1 cellular context compared by ENCODE assay signal in genomic region chr1:53196485-53197271, GRCh38.
A peak's percentile ranks its signal among the peaks of the same experiment; 100 is the strongest.
TF ChIP-seq lines count a peak whose summit lies in the region.

CPT2 (plus strand) TSS chr1:53196824; CDS start chr1:53196944, 120 bp downstream.

TF ChIP-seq in HepG2, 621 proteins besides CTCF, POLR2A, EP300 and RAD21 (continued from another document and continues in another):
- TF ChIP-seq E2F1 (CRISPR knock-in tag; IDR thresholded peaks at IDR 0.05) (peak; percentile 77), SPEN (CRISPR knock-in tag; IDR thresholded peaks at IDR 0.05; ENCODE audit: low read depth) (peak; percentile 20; the same call in 1 of the 2 replicates), ZNF567 (CRISPR knock-in tag; IDR thresholded peaks at IDR 0.05; ENCODE audit: borderline replicate concordance) (0 out of 2 replicates have a peak, but pooled peaks have one; percentile 59), NR2F6 (IDR thresholded peaks at IDR 0.05) (peak; percentile 19; the same call in 1 of the 2 replicates), NR2F6 (CRISPR knock-in tag; IDR thresholded peaks at IDR 0.05) (no peak), E2F5 (CRISPR knock-in tag; conservative IDR thresholded peaks at IDR 0.05) (peak; percentile 28; the same call in 1 of the 2 replicates), RCOR2 (CRISPR knock-in tag; IDR thresholded peaks at IDR 0.05) (0 out of 2 replicates have a peak, but pooled peaks have one; percentile 58), MAZ (IDR thresholded peaks at IDR 0.05; ENCODE audit: borderline replicate concordance, low read depth, low read length) (peak; percentile 56; the same call in 1 of the 2 replicates), MAZ (CRISPR knock-in tag; IDR thresholded peaks at IDR 0.05; ENCODE audit: low read depth) (peak; percentile 56; the same call in 1 of the 2 replicates), ZNF772 (CRISPR knock-in tag; IDR thresholded peaks at IDR 0.05) (no peak; the same call in 1 of the 2 replicates), CHD4 (IDR thresholded peaks at IDR 0.05; ENCODE audit: borderline replicate concordance, low read length) (peak; percentile 67; the same call in 1 of the 2 replicates), TAF15 (IDR thresholded peaks at IDR 0.05; ENCODE audit: low read depth, low read length, poor library complexity, severe bottlenecking) (peak; percentile 53), SNAI1 (CRISPR knock-in tag; IDR thresholded peaks at IDR 0.05; ENCODE audit: borderline replicate concordance) (no peak), REPIN1 (CRISPR knock-in tag; IDR thresholded peaks at IDR 0.05; ENCODE audit: borderline replicate concordance, low read depth) (no peak), ZNF607 (CRISPR knock-in tag; IDR thresholded peaks at IDR 0.05; ENCODE audit: borderline replicate concordance) (peak; percentile 80; the same call in 1 of the 2 replicates), YY1 (IDR thresholded peaks at IDR 0.05; ENCODE audit: insufficient read depth, insufficient replicate concordance, low read depth, low read length) (peak; percentile 53), SRF (IDR thresholded peaks at IDR 0.05; ENCODE audit: low read depth, low read length) (peak; percentile 71), SRSF1 (optimal IDR thresholded peaks at IDR 0.05; ENCODE audit: low read depth, low read length) (peak; percentile 90), ZFY (CRISPR knock-in tag; IDR thresholded peaks at IDR 0.05) (peak; percentile 90), NONO (IDR thresholded peaks at IDR 0.05) (no peak), NONO (CRISPR knock-in tag; conservative IDR thresholded peaks at IDR 0.05) (0 out of 2 replicates have a peak, but pooled peaks have one; percentile 56), ZNF652 (CRISPR knock-in tag; IDR thresholded peaks at IDR 0.05; ENCODE audit: borderline replicate concordance, low read depth) (0 out of 2 replicates have a peak, but pooled peaks have one; percentile 27), HNRNPK (IDR thresholded peaks at IDR 0.05; ENCODE audit: low read depth, low read length, poor library complexity, severe bottlenecking) (peak; percentile 8), MIXL1 (CRISPR knock-in tag; IDR thresholded peaks at IDR 0.05) (0 out of 2 replicates have a peak, but pooled peaks have one; percentile 9), CSRNP2 (CRISPR knock-in tag; conservative IDR thresholded peaks at IDR 0.05; ENCODE audit: low read depth) (no peak), NR2C2 (CRISPR knock-in tag; IDR thresholded peaks at IDR 0.05; ENCODE audit: borderline replicate concordance) (peak; percentile 8; the same call in 1 of the 2 replicates), PHF20 (CRISPR knock-in tag; IDR thresholded peaks at IDR 0.05) (peak; percentile 74), ATF2 (CRISPR knock-in tag; IDR thresholded peaks at IDR 0.05) (0 out of 2 replicates have a peak, but pooled peaks have one; percentile 19), ZNF556 (CRISPR knock-in tag; IDR thresholded peaks at IDR 0.05; ENCODE audit: borderline replicate concordance) (no peak), ZNF766 (CRISPR knock-in tag; IDR thresholded peaks at IDR 0.05; ENCODE audit: borderline replicate concordance) (0 out of 2 replicates have a peak, but pooled peaks have one; percentile 55), GABPB1 (CRISPR knock-in tag; IDR thresholded peaks at IDR 0.05) (peak; percentile 93), ZKSCAN8 (CRISPR knock-in tag; IDR thresholded peaks at IDR 0.05; ENCODE audit: borderline replicate concordance) (peak; percentile 16; the same call in 1 of the 2 replicates), GFI1 (CRISPR knock-in tag; IDR thresholded peaks at IDR 0.05; ENCODE audit: borderline replicate concordance) (peak; percentile 46; the same call in 1 of the 2 replicates), FOXP1 (IDR thresholded peaks at IDR 0.05) (no peak), FOXP1 (CRISPR knock-in tag; IDR thresholded peaks at IDR 0.05) (0 out of 2 replicates have a peak, but pooled peaks have one; percentile 1), ESRRA (CRISPR knock-in tag; IDR thresholded peaks at IDR 0.05; ENCODE audit: low read depth) (peak; percentile 41; the same call in 1 of the 2 replicates), CREB1 (IDR thresholded peaks at IDR 0.05) (no peak), CREB1 (CRISPR knock-in tag; IDR thresholded peaks at IDR 0.05) (peak; percentile 77; the same call in 1 of the 2 replicates), ZNF891 (CRISPR knock-in tag; IDR thresholded peaks at IDR 0.05) (peak; percentile 80; the same call in 1 of the 2 replicates), DBP (CRISPR knock-in tag; IDR thresholded peaks at IDR 0.05; ENCODE audit: not compliant biosample characterization) (no peak), KDM2A (CRISPR knock-in tag; IDR thresholded peaks at IDR 0.05; ENCODE audit: borderline replicate concordance, low read depth) (no peak; the same call in 1 of the 2 replicates), ZBTB38 (CRISPR knock-in tag; IDR thresholded peaks at IDR 0.05) (peak; percentile 51; the same call in 1 of the 2 replicates), POLR2AphosphoS5 (IDR thresholded peaks at IDR 0.05; ENCODE audit: low read depth, low read length) (peak; percentile 88), ZNF770 (CRISPR knock-in tag; IDR thresholded peaks at IDR 0.05) (no peak), ELF3 (CRISPR knock-in tag; IDR thresholded peaks at IDR 0.05) (peak; percentile 12), ARID2 (CRISPR knock-in tag; IDR thresholded peaks at IDR 0.05; ENCODE audit: borderline replicate concordance) (peak; percentile 35; the same call in 1 of the 2 replicates), ZNF496 (CRISPR knock-in tag; IDR thresholded peaks at IDR 0.05; ENCODE audit: insufficient replicate concordance) (no peak), HNF1B (CRISPR knock-in tag; IDR thresholded peaks at IDR 0.05) (peak; percentile 48; the same call in 1 of the 2 replicates), ARNT2 (CRISPR knock-in tag; IDR thresholded peaks at IDR 0.05; ENCODE audit: low read depth) (peak; percentile 58; the same call in 1 of the 2 replicates), ZNF777 (CRISPR knock-in tag; IDR thresholded peaks at IDR 0.05) (no peak), MBD4 (IDR thresholded peaks at IDR 0.05; ENCODE audit: borderline replicate concordance, low read length) (0 out of 2 replicates have a peak, but pooled peaks have one; percentile 26), BCL3 (CRISPR knock-in tag; IDR thresholded peaks at IDR 0.05) (peak; percentile 16; the same call in 1 of the 2 replicates), ZBTB25 (CRISPR knock-in tag; IDR thresholded peaks at IDR 0.05) (peak; percentile 28; the same call in 1 of the 2 replicates), NFKB2 (CRISPR knock-in tag; IDR thresholded peaks at IDR 0.05; ENCODE audit: borderline replicate concordance) (peak; percentile 50; the same call in 1 of the 2 replicates), SAP130 (CRISPR knock-in tag; IDR thresholded peaks at IDR 0.05; ENCODE audit: low read depth) (peak; percentile 82), NCOA1 (CRISPR knock-in tag; IDR thresholded peaks at IDR 0.05) (0 out of 2 replicates have a peak, but pooled peaks have one; percentile 20), PPARG (CRISPR knock-in tag; conservative IDR thresholded peaks at IDR 0.05) (peak; percentile 10; the same call in 1 of the 2 replicates), ZNF136 (CRISPR knock-in tag; IDR thresholded peaks at IDR 0.05; ENCODE audit: low read depth) (no peak; the same call in 1 of the 2 replicates), MXD4 (CRISPR knock-in tag; IDR thresholded peaks at IDR 0.05) (0 out of 2 replicates have a peak, but pooled peaks have one; percentile 19)
